19 cellular contexts compared by ENCODE assay signal in genomic region chr3:174488527-174488926, GRCh38.
"Had no signal": no experiment of that assay in that cellular context is flagged by ENCODE, and none has a peak within 500 bp of the region (broad histone marks: within the 10 kb centered on the region; RNA-seq: fewer than 3 reads in every experiment).

No MANE protein-coding gene starts in this region.

- H3K27ac ChIP-seq: adrenal gland, body of pancreas, neural progenitor cell, ovary, tibial nerve, uterus had no signal

- H3K36me3 ChIP-seq: adrenal gland, neural progenitor cell, ovary, tibial nerve, uterus had no signal

- H3K27me3 ChIP-seq: adrenal gland, body of pancreas, neural progenitor cell, ovary, tibial nerve, uterus had no signal

- H3K4me3 ChIP-seq: adrenal gland, body of pancreas, lung, neural progenitor cell, ovary, tibial nerve, uterus had no signal

- DNase-seq: activated CD4-positive, alpha-beta memory T cell treated with anti-CD3 and anti-CD28 coated beads for 36 hours; activated CD4-positive, alpha-beta T cell treated with anti-CD3 and anti-CD28 coated beads for 36 hours; activated CD8-positive, alpha-beta memory T cell treated with anti-CD3 and anti-CD28 coated beads, Interleukin-2, amount 10 ng/mL, durations not matched to agents 7 days and 5 days; activated naive CD4-positive, alpha-beta T cell treated with anti-CD3 and anti-CD28 coated beads, Interleukin-2, amount 50 U/mL, for 16 hours; activated T-cell treated with anti-CD3 and anti-CD28 coated beads, Interleukin-2, amount 50 U/mL, for 1 hour; adrenal gland; body of pancreas; central memory CD4-positive, alpha-beta T cell; effector CD8-positive, alpha-beta T cell; head of caudate nucleus; immature natural killer cell; midbrain; ovary; stimulated activated naive B cell treated with anti-CD40 and anti-IgM and Interleukin-4, amounts not matched to agents 10 μg/mL and 1 μg/mL and 100 μg/mL, for 72 hours; T-helper 2 cell; uterus had no signal

- H3K4me2 ChIP-seq: neural progenitor cell had no signal

- H2AFZ ChIP-seq: neural progenitor cell had no signal

- H3K4me1 ChIP-seq: adrenal gland, body of pancreas, neural progenitor cell, tibial nerve, uterus had no signal

- H3K9ac ChIP-seq: neural progenitor cell had no signal

- H3K9me3 ChIP-seq: adrenal gland, body of pancreas, ovary, uterus had no signal
